20 cellular contexts compared by ENCODE assay signal in genomic region chr13:59809564-59809963, GRCh38.
"Had no signal": no experiment of that assay in that cellular context is flagged by ENCODE, and none has a peak within 500 bp of the region (broad histone marks: within the 10 kb centered on the region; RNA-seq: fewer than 3 reads in every experiment).

No MANE protein-coding gene starts in this region.

- H3K27ac ChIP-seq: hepatocyte, left ventricle myocardium inferior, neural progenitor cell, neutrophil, ovary, right atrium auricular region, skin epidermis, spleen, tibial nerve, uterus had no signal

- H3K79me2 ChIP-seq: hepatocyte had no signal

- H3K27me3 ChIP-seq: hepatocyte, neural progenitor cell, neutrophil, ovary, right atrium auricular region, spleen, tibial nerve, uterus had no signal

- H3K36me3 ChIP-seq: left ventricle myocardium inferior, neural progenitor cell, neutrophil, ovary, right atrium auricular region, spleen, tibial nerve, uterus had no signal

- H3K4me1 ChIP-seq: left ventricle myocardium inferior, neural progenitor cell, right atrium auricular region, spleen, tibial nerve, uterus had no signal

- DNase-seq: islet precursor cell; left ventricle myocardium inferior; naive B cell; natural killer cell; nephron progenitor cell; occipital lobe; ovary; spleen; stimulated activated CD4-positive, alpha-beta T cell treated with anti-CD3 and anti-CD28 coated beads, Interleukin-4, amount 100 ng/mL, for 24 hours; stimulated activated naive CD4-positive, alpha-beta T cell; uterus had no signal

- H3K4me3 ChIP-seq: hepatocyte, left ventricle myocardium inferior, lung, neural progenitor cell, ovary, right atrium auricular region, skin epidermis, spleen, tibial nerve, uterus had no signal

- H3K4me2 ChIP-seq: hepatocyte, neural progenitor cell had no signal

- H2AFZ ChIP-seq: hepatocyte, neural progenitor cell had no signal

- H3K9me3 ChIP-seq: left ventricle myocardium inferior, neutrophil, ovary, right atrium auricular region, spleen, tibial nerve, uterus had no signal

- ATAC-seq: natural killer cell; sciatic nerve; stimulated activated effector memory CD8-positive, alpha-beta T cell treated with anti-CD3 and anti-CD28 coated beads, Interleukin-12 subunit alpha, Interleukin-12 subunit beta, amount 100 ng/mL, for 72 hours had no signal

- H3K9ac ChIP-seq: neural progenitor cell had no signal
